Comparison of ENCODE assay signal across 8 cellular contexts in the genomic region with DNA sequence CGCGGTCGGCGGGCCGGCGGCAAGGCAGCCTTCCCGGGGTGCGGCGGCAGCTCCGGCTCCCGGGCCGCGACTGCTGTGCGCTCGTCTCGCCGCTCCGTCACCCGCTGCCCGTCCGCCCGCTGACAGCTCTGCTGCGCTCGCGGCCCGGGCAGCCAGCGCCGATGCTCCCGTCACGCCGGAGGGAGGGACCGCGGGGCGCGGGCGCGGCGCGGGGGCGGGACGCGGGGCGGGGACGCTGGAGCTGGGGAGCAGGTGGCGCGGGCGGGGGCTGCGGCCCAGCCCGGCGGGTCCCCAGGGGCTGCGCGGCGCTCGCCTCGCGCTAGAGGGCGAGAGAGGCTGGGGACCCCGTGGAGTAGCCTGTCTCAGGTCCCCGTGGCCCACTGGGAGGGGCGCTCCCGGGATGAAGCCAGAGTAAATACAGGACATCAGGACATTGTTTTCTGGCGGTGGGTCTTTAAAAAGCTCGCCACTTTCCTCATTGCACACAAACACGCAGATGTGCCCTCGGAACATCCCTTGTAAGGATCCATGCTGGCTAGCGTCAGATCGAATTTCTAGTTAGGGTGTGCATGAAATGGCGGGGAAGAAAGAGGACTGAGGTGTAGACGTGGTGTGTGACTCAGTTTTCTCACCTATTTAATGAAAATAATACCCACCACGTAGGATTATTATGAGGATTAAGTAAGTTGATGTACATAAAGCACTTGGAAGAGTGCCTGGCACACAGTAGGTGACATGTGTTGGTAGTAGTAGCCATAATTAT. TPM values are rescaled to one million over a fixed set of nuclear protein-coding genes. Genes with fewer than 3 reads are reported as not detected.
A peak's percentile ranks its signal among the peaks of the same experiment; 100 is the strongest.
DNase-seq lines count a peak whose midpoint lies in the region; ATAC-seq and TF ChIP-seq lines count a peak whose summit lies in the region.

A gene with protein sequence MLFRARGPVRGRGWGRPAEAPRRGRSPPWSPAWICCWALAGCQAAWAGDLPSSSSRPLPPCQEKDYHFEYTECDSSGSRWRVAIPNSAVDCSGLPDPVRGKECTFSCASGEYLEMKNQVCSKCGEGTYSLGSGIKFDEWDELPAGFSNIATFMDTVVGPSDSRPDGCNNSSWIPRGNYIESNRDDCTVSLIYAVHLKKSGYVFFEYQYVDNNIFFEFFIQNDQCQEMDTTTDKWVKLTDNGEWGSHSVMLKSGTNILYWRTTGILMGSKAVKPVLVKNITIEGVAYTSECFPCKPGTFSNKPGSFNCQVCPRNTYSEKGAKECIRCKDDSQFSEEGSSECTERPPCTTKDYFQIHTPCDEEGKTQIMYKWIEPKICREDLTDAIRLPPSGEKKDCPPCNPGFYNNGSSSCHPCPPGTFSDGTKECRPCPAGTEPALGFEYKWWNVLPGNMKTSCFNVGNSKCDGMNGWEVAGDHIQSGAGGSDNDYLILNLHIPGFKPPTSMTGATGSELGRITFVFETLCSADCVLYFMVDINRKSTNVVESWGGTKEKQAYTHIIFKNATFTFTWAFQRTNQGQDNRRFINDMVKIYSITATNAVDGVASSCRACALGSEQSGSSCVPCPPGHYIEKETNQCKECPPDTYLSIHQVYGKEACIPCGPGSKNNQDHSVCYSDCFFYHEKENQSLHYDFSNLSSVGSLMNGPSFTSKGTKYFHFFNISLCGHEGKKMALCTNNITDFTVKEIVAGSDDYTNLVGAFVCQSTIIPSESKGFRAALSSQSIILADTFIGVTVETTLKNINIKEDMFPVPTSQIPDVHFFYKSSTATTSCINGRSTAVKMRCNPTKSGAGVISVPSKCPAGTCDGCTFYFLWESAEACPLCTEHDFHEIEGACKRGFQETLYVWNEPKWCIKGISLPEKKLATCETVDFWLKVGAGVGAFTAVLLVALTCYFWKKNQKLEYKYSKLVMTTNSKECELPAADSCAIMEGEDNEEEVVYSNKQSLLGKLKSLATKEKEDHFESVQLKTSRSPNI (minus strand): TSS at position 130 of the 763 bp plus-strand sequence. CDS start 141 bp downstream, outside the sequence.

- H3K9ac ChIP-seq in ES-I3 (ENCODE audit: low read depth, low read length) = peak within 1 kb of the TSS; percentile 71

- H3K36me3 Mint-ChIP-seq in GM23338 (ENCODE audit: low read depth) = no peaks in the 10 kb centered on the region; the same call in 2 of the 3 replicates
- H3K36me3 Mint-ChIP-seq in activated naive CD4-positive, alpha-beta T cell treated with anti-CD3 and anti-CD28 coated beads, Interleukin-2, amount 10 ng/mL, durations not matched to agents 7 days and 5 days = no peaks in the 10 kb centered on the region

- 0 to 1% methylated on average over 12 to 39 of the region's 70 CpGs for WGBS in testis, 2 donors

- peak within 1 kb of the TSS; percentile 71 for H3K4me3 ChIP-seq in GM23338
- H3K4me3 ChIP-seq in osteoblast (ENCODE audit: insufficient read depth, low read length) = peak within 1 kb of the TSS; percentile 61
- H3K4me3 ChIP-seq in testis = peak within 1 kb of the TSS; percentile 61 to 64

- H3K9me3 ChIP-seq in ES-I3 (ENCODE audit: control insufficient read depth, insufficient read depth, low read length) = no peaks in the 10 kb centered on the region
- no peaks in the 10 kb centered on the region for H3K9me3 ChIP-seq in osteoblast (ENCODE audit: low read depth, low read length)
- H3K9me3 ChIP-seq in testis = no peaks in the 10 kb centered on the region

- peaks cover 9% of the 10 kb centered on the region for H3K27me3 Mint-ChIP-seq in GM23338 (ENCODE audit: insufficient read depth, low read depth, poor library complexity)
- peaks cover 12% of the 10 kb centered on the region for H3K27me3 Mint-ChIP-seq in activated naive CD4-positive, alpha-beta T cell treated with anti-CD3 and anti-CD28 coated beads, Interleukin-2, amount 10 ng/mL, durations not matched to agents 7 days and 5 days

- TF ChIP-seq POLR2A in testis (IDR thresholded peaks at IDR 0.05) = no peak

- TF ChIP-seq CTCF in GM23338 (conservative IDR thresholded peaks at IDR 0.05; ENCODE audit: low read depth in 2 of 2) (peak; percentile 42 to 66), LNCAP (IDR thresholded peaks at IDR 0.05) (peak; percentile 45; the same call in 1 of the 2 replicates), osteoblast (IDR thresholded peaks at IDR 0.05; ENCODE audit: extremely low read depth, low read depth, low read length) (peak; percentile 8), testis (IDR thresholded peaks at IDR 0.05) (peak in 1 of 3 experiments; percentile 22)

- H3K27ac ChIP-seq in GM23338 (ENCODE audit: low read depth) = no peak within 1 kb of the TSS
- H3K27ac ChIP-seq in osteoblast (ENCODE audit: low read depth, low read length) = no peak within 1 kb of the TSS
- H3K27ac ChIP-seq in testis = no peak within 1 kb of the TSS

- peak within 1 kb of the TSS; percentile 96 for H3K4me3 Mint-ChIP-seq in GM23338
- H3K4me3 Mint-ChIP-seq in activated naive CD4-positive, alpha-beta T cell treated with anti-CD3 and anti-CD28 coated beads, Interleukin-2, amount 10 ng/mL, durations not matched to agents 7 days and 5 days = peak within 1 kb of the TSS; percentile 65

- peaks cover 7% of the 10 kb centered on the region; the same call in 1 of the 2 replicates for H3F3A ChIP-seq in GM23338 (replicated peaks; ENCODE audit: low read depth)

- H3K4me1 ChIP-seq in ES-I3 (ENCODE audit: insufficient read depth, low read length) = no peaks in the 10 kb centered on the region
- 0 out of 2 replicates have a peak, but pooled peaks cover 9% of the 10 kb centered on the region for H3K4me1 ChIP-seq in GM23338 (ENCODE audit: insufficient read depth)
- no peaks in the 10 kb centered on the region for H3K4me1 ChIP-seq in osteoblast (ENCODE audit: insufficient read depth, low read length)
- no peaks in the 10 kb centered on the region for H3K4me1 ChIP-seq in testis

- intact Hi-C loops in testis (cut with DNase I; ENCODE audit: low total_unique reads) = no loop called here

- peaks cover 12% of the 10 kb centered on the region; the same call in 2 of the 3 replicates for H3K4me1 Mint-ChIP-seq in GM23338
- H3K4me1 Mint-ChIP-seq in activated naive CD4-positive, alpha-beta T cell treated with anti-CD3 and anti-CD28 coated beads, Interleukin-2, amount 10 ng/mL, durations not matched to agents 7 days and 5 days = peaks cover 17% of the 10 kb centered on the region

- CTCF ChIA-PET in activated naive CD4-positive, alpha-beta T cell treated with anti-CD3 and anti-CD28 coated beads, Interleukin-2, amount 10 ng/mL, durations not matched to agents 7 days and 5 days (lab: Charles Lee) = interaction anchor here (0.6 to 1.8 kb wide), 5 partner anchors 55 to 176 kb away, joined by 3 to 5 read pairs (median 4); no protein-coding TSS in a partner anchor

- 0 out of 2 replicates have a peak within 1 kb of the TSS, but pooled peaks have one; percentile 32 for H3K27ac Mint-ChIP-seq in GM23338
- no peak within 1 kb of the TSS for H3K27ac Mint-ChIP-seq in activated naive CD4-positive, alpha-beta T cell treated with anti-CD3 and anti-CD28 coated beads, Interleukin-2, amount 10 ng/mL, durations not matched to agents 7 days and 5 days

- peak; percentile 96 for ATAC-seq in GM23338

- no peaks in the 10 kb centered on the region for H3K9me2 ChIP-seq in GM23338 (ENCODE audit: insufficient read depth)

- H4K20me1 ChIP-seq in GM23338 (replicated peaks; ENCODE audit: insufficient read depth) (no peaks in the 10 kb centered on the region), osteoblast (ENCODE audit: insufficient read depth, low read length) (no peaks in the 10 kb centered on the region)

- H3K36me3 ChIP-seq in ES-I3 (ENCODE audit: insufficient read depth, low read length) = no peaks in the 10 kb centered on the region
- H3K36me3 ChIP-seq in GM23338 (ENCODE audit: insufficient read depth) = no peaks in the 10 kb centered on the region
- no peaks in the 10 kb centered on the region for H3K36me3 ChIP-seq in osteoblast (ENCODE audit: insufficient read depth, low read length)
- H3K36me3 ChIP-seq in testis (ENCODE audit: low read depth, missing control alignments) = no peaks in the 10 kb centered on the region

- DNase-seq in GM23338 (ENCODE audit: low spot score) (peak; percentile 88), SK-N-DZ (ENCODE audit: low spot score) (peak; percentile 91), glomerular visceral epithelial cell (ENCODE audit: extremely low spot score) (peak; percentile 59), osteoblast (ENCODE audit: insufficient read length, low spot score, missing footprints) (peak; percentile 95), testis (peak; percentile 73)
- peak; percentile 79 for DNase-seq in activated naive CD4-positive, alpha-beta T cell treated with anti-CD3 and anti-CD28 coated beads, Interleukin-2, amount 10 ng/mL, durations not matched to agents 7 days and 5 days

- no peaks in the 10 kb centered on the region for H3K9me3 Mint-ChIP-seq in GM23338
- H3K9me3 Mint-ChIP-seq in activated naive CD4-positive, alpha-beta T cell treated with anti-CD3 and anti-CD28 coated beads, Interleukin-2, amount 10 ng/mL, durations not matched to agents 7 days and 5 days = no peaks in the 10 kb centered on the region

- peaks cover 17% of the 10 kb centered on the region for H3K27me3 ChIP-seq in GM23338 (ENCODE audit: insufficient read depth)
- H3K27me3 ChIP-seq in osteoblast (ENCODE audit: insufficient read depth, low read length) = peaks cover 16% of the 10 kb centered on the region
- no peaks in the 10 kb centered on the region for H3K27me3 ChIP-seq in testis

- peak within 1 kb of the TSS; percentile 100 for H2AFZ ChIP-seq in GM23338
- H2AFZ ChIP-seq in osteoblast (ENCODE audit: low read length) = peak within 1 kb of the TSS; percentile 63

- no peaks in the 10 kb centered on the region for H3K79me2 ChIP-seq in GM23338 (replicated peaks; ENCODE audit: insufficient read depth)
- no peaks in the 10 kb centered on the region for H3K79me2 ChIP-seq in osteoblast (ENCODE audit: insufficient read depth, low read length)

- H3K4me2 ChIP-seq in GM23338 (peak within 1 kb of the TSS; percentile 99), osteoblast (ENCODE audit: insufficient read depth, low read length) (peak within 1 kb of the TSS; percentile 81)

TF ChIP-seq in GM23338, 12 proteins besides CTCF, POLR2A, EP300 and RAD21 (continues in another document):
- 0 out of 2 replicates have a peak, but pooled peaks have one; percentile 45 for TF ChIP-seq CREB1 (CRISPR knock-in tag; IDR thresholded peaks at IDR 0.05; ENCODE audit: low read depth)

RNA-seq across cellular contexts. Expression of the gene that starts here (rescaled TPM):
- total RNA-seq in GM23338 (2014; rRNA removed; shearing (Covaris generic)) = 27.1 and 42.9 TPM in 2 replicates
- polyA plus RNA-seq in GM23338 (2016; fragmentation: Nextera tagmentation; extraction: Ambion mirVana) (9.5 and 12.0 TPM in 2 replicates), testis (ENCODE audit: insufficient read depth, low read depth, low replicate concordance) (26.4 TPM)
- polyA plus RNA-seq in SK-N-DZ (2014; cell fraction: cytosol; rRNA removed) = 19.1 and 19.8 TPM in 2 replicates
- polyA plus RNA-seq in SK-N-DZ (2014; cell fraction: nucleus; rRNA removed) = 27.5 and 29.1 TPM in 2 replicates
- total RNA-seq in osteoblast (0.88 and 4.0 TPM in 2 replicates), testis (10 to 100 TPM in 1 of 2 donors, 1 to 10 TPM in 1; 7.8 to 22.6 TPM)
